In genomic region chr2:217901826-217902225, GRCh38 we compare ENCODE assay signal across 12 cellular contexts.
DNase-seq lines count a peak whose midpoint lies in the region; ATAC-seq and TF ChIP-seq lines count a peak whose summit lies in the region.
"Had no signal": no experiment of that assay in that cellular context is flagged by ENCODE, and none has a peak within 500 bp of the region (broad histone marks: within the 10 kb centered on the region; RNA-seq: fewer than 3 reads in every experiment).

No MANE protein-coding gene starts in this region.

- peaks cover 48% of the 10 kb centered on the region for H3K27me3 Mint-ChIP-seq in stimulated activated memory B cell treated with anti-CD40 and anti-IgM and Interleukin-4, amounts not matched to agents 10 μg/mL and 1 μg/mL and 100 μg/mL, for 72 hours

- ATAC-seq in left lung, result peak; percentile 3
- ATAC-seq in GM18858 (IDR thresholded peaks at IDR 0.05; ENCODE audit: unreplicated experiment), result no peak
- ATAC-seq in stimulated activated memory B cell treated with anti-CD40 and anti-IgM and Interleukin-4, amounts not matched to agents 10 μg/mL and 1 μg/mL and 100 μg/mL, for 72 hours, result no peak
- ATAC-seq: stimulated activated naive CD8-positive, alpha-beta T cell treated with anti-CD3 and anti-CD28 coated beads, Interleukin-15, Interleukin-2, amounts not matched to agents 100 U/mL and 50 U/mL, for 24 hours had no signal

- CTCF ChIA-PET in A673 (lab: Charles Lee), result interaction anchor here (0.6 kb wide), 1 partner anchor 266 kb away, joined by 3 read pairs; no protein-coding TSS in a partner anchor

- no peaks in the 10 kb centered on the region for H3K9me3 Mint-ChIP-seq in stimulated activated memory B cell treated with anti-CD40 and anti-IgM and Interleukin-4, amounts not matched to agents 10 μg/mL and 1 μg/mL and 100 μg/mL, for 72 hours
- H3K9me3 Mint-ChIP-seq: activated T-cell treated with anti-CD3 and anti-CD28 coated beads, Interleukin-2, amount 50 U/mL, for 72 hours had no signal

- H3K27me3 ChIP-seq in colonic mucosa (no peaks in the 10 kb centered on the region), left lung (no peaks in the 10 kb centered on the region), suprapubic skin (no peaks in the 10 kb centered on the region), A673 (replicated peaks; ENCODE audit: insufficient read depth, low read depth, low read length, poor library complexity) (no peaks in the 10 kb centered on the region)

- H3K36me3 ChIP-seq in colonic mucosa (no peaks in the 10 kb centered on the region), left lung (peaks cover 0 to 13% of the 10 kb centered on the region in 2 donors), suprapubic skin (peaks cover 17% of the 10 kb centered on the region), A673 (ENCODE audit: insufficient read depth, low read length, poor library complexity, severe bottlenecking) (peaks cover 16% of the 10 kb centered on the region)

- POLR2A ChIA-PET in A673 (lab: Charles Lee; ENCODE audit: low non-redundant PET), result interaction anchor here (0.5 kb wide), 1 partner anchor 138 kb away, joined by 3 read pairs; no protein-coding TSS in a partner anchor

- no peak for TF ChIP-seq EP300 in suprapubic skin (IDR thresholded peaks at IDR 0.05)

- 21% methylated on average over 2 of the region's 5 CpGs for WGBS in suprapubic skin

- H3K4me3 ChIP-seq in colonic mucosa (no peak overlapping the region), left lung (peak overlapping the region in 1 of 2 donors; percentile 18), suprapubic skin (no peak overlapping the region), A673 (ENCODE audit: low read depth, low read length, poor library complexity, severe bottlenecking) (no peak overlapping the region)
- H3K4me3 ChIP-seq: SK-N-MC had no signal

- H3K27ac Mint-ChIP-seq in stimulated activated memory B cell treated with anti-CD40 and anti-IgM and Interleukin-4, amounts not matched to agents 10 μg/mL and 1 μg/mL and 100 μg/mL, for 72 hours, result no peak overlapping the region
- H3K27ac Mint-ChIP-seq: activated T-cell treated with anti-CD3 and anti-CD28 coated beads, Interleukin-2, amount 50 U/mL, for 72 hours had no signal

- no peaks in the 10 kb centered on the region for H3K36me3 Mint-ChIP-seq in stimulated activated memory B cell treated with anti-CD40 and anti-IgM and Interleukin-4, amounts not matched to agents 10 μg/mL and 1 μg/mL and 100 μg/mL, for 72 hours

- H3K27ac ChIP-seq in colonic mucosa, result peak overlapping the region; percentile 76
- H3K27ac ChIP-seq in left lung, result peak overlapping the region; percentile 81 to 92
- peak overlapping the region; percentile 88 for H3K27ac ChIP-seq in suprapubic skin
- H3K27ac ChIP-seq in A673 (ENCODE audit: low read depth, low read length, poor library complexity, severe bottlenecking), result no peak overlapping the region
- H3K27ac ChIP-seq: SK-N-MC had no signal

- intact Hi-C loops in colonic mucosa (cut with DNase I) (no loop called here), left lung (cut with DNase I) (no loop called here), A673 (cut with micrococcal nuclease; ENCODE audit: unreplicated experiment) (no loop called here)

- H3K9me3 ChIP-seq in colonic mucosa, result no peaks in the 10 kb centered on the region
- H3K9me3 ChIP-seq in left lung, result no peaks in the 10 kb centered on the region
- H3K9me3 ChIP-seq in suprapubic skin, result no peaks in the 10 kb centered on the region
- H3K9me3 ChIP-seq in A673 (ENCODE audit: low read depth, low read length, poor library complexity, severe bottlenecking), result no peaks in the 10 kb centered on the region

- no peak for TF ChIP-seq POLR2A in suprapubic skin (IDR thresholded peaks at IDR 0.05)

- H3K4me3 Mint-ChIP-seq in stimulated activated memory B cell treated with anti-CD40 and anti-IgM and Interleukin-4, amounts not matched to agents 10 μg/mL and 1 μg/mL and 100 μg/mL, for 72 hours, result no peak overlapping the region
- H3K4me3 Mint-ChIP-seq: activated T-cell treated with anti-CD3 and anti-CD28 coated beads, Interleukin-2, amount 50 U/mL, for 72 hours had no signal

- H3K4me1 Mint-ChIP-seq in stimulated activated memory B cell treated with anti-CD40 and anti-IgM and Interleukin-4, amounts not matched to agents 10 μg/mL and 1 μg/mL and 100 μg/mL, for 72 hours, result peaks cover 5% of the 10 kb centered on the region

- peak; percentile 91 for DNase-seq in LHCN-M2 (ENCODE audit: low read depth)
- no peak for DNase-seq in colonic mucosa
- DNase-seq in left lung, result peak in 1 of 2 donors; percentile 35
- no peak for DNase-seq in suprapubic skin (ENCODE audit: low spot score in 2 of 2)
- DNase-seq in NCI-H526 (lab: John Stamatoyannopoulos, UW), result no peak
- no peak for DNase-seq in A673 (ENCODE audit: low spot score)
- DNase-seq: activated T-cell treated with anti-CD3 and anti-CD28 coated beads, Interleukin-2, amount 50 U/mL, for 72 hours; NCI-H1694; stimulated activated naive CD8-positive, alpha-beta T cell treated with anti-CD3 and anti-CD28 coated beads, Interleukin-15, Interleukin-2, amounts not matched to agents 100 U/mL and 50 U/mL, for 24 hours had no signal

- H3K4me1 ChIP-seq in colonic mucosa (no peaks in the 10 kb centered on the region), left lung (peaks cover 75 to 94% of the 10 kb centered on the region in 2 donors), suprapubic skin (peaks cover 97% of the 10 kb centered on the region), A673 (ENCODE audit: insufficient read depth, low read length, poor library complexity, severe bottlenecking) (peaks cover 6% of the 10 kb centered on the region)

- peak overlapping the region in 1 of 2 donors; percentile 47 for H3K9ac ChIP-seq in colonic mucosa (ENCODE audit: low read depth in 2 of 2, low read length in 2 of 2)

- TF ChIP-seq CTCF in colonic mucosa (IDR thresholded peaks at IDR 0.05), result no peak
- no peak for TF ChIP-seq CTCF in left lung (IDR thresholded peaks at IDR 0.05)
- TF ChIP-seq CTCF in suprapubic skin (IDR thresholded peaks at IDR 0.05), result no peak
- TF ChIP-seq CTCF in A673 (conservative IDR thresholded peaks at IDR 0.05; ENCODE audit: low read depth, low read length), result no peak

- no TSS peak for BruUV-seq in A673 (replicated peaks; lab: Mats Ljungman, UMichigan)
